ENCODE assay signal across 33 cellular contexts in the genomic region with DNA sequence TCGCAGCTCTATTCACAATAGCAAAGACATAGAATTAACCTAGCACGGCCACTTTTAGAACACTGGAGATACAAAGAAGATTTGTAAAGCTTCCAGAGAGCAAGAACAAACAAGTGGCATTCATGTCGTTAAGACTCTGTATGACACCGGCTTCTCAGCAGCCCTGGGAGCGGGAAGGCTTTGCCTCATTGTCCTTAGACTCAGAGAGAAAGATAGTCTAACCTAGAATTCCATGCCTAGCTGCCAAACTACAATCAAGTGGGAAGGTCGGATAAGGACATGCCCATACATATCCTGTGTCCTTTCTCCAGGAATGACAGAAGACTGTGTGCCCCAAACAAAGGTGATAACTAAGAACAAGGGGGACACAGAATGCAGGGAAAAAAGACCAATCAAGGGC.
DNase-seq lines count a peak whose midpoint lies in the region; ATAC-seq, FAIRE-seq and TF ChIP-seq lines count a peak whose summit lies in the region.
"Had no signal": no experiment of that assay in that cellular context is flagged by ENCODE, and none has a peak within 500 bp of the region (broad histone marks: within the 10 kb centered on the region; RNA-seq: fewer than 3 reads in every experiment).

No MANE protein-coding gene starts in this region.

- H3K18ac ChIP-seq in neuronal stem cell (ENCODE audit: low read length) = no peak overlapping the region

- no peak overlapping the region for H3K9ac ChIP-seq in neuronal stem cell (ENCODE audit: low read depth, low read length, poor library complexity)
- H3K9ac ChIP-seq: SK-N-SH had no signal

- no peaks in the 10 kb centered on the region for H3K79me1 ChIP-seq in neuronal stem cell (ENCODE audit: low read depth, low read length)

- no peak overlapping the region for H3K23ac ChIP-seq in neuronal stem cell (ENCODE audit: low read depth, low read length, poor library complexity)

- no peaks in the 10 kb centered on the region for H3K36me3 ChIP-seq in neuronal stem cell (replicated peaks in 1 of 2; ENCODE audit: control insufficient read depth in 2 of 2, insufficient read depth in 2 of 2, low read length in 2 of 2)
- H3K36me3 ChIP-seq in CD8-positive, alpha-beta T cell (ENCODE audit: insufficient read depth, low read length) = no peaks in the 10 kb centered on the region
- H3K36me3 ChIP-seq: BE2C, colonic mucosa, heart left ventricle, ovary, upper lobe of right lung had no signal

- H3K4me2 ChIP-seq in neuronal stem cell (ENCODE audit: insufficient read depth, low read length, poor library complexity, severe bottlenecking) = no peak overlapping the region
- H3K4me2 ChIP-seq: SK-N-SH had no signal

- peak overlapping the region; percentile 2 for H3K27ac Mint-ChIP-seq in activated naive CD4-positive, alpha-beta T cell treated with anti-CD3 and anti-CD28 coated beads, Interleukin-2, amount 50 U/mL, for 24 hours
- peak overlapping the region; percentile 82 for H3K27ac Mint-ChIP-seq in activated T-helper 17 cell treated with anti-CD3 and anti-CD28 coated beads, Interleukin-2, amount 50 U/mL, for 72 hours
- H3K27ac Mint-ChIP-seq in CD8-positive, alpha-beta T cell = no peak overlapping the region
- H3K27ac Mint-ChIP-seq: natural killer cell treated with Interleukin-12 subunit alpha and Interleukin-12 subunit beta and Interleukin-15 and Interleukin-18, amount 100 ng/mL, for 72 hours; T-helper 17 cell had no signal

- peaks cover 0 to 2% of the 10 kb centered on the region in 2 donors for H3K4me1 ChIP-seq in neuronal stem cell (ENCODE audit: control insufficient read depth in 2 of 2, insufficient read depth in 1 of 2, low read depth in 1 of 2, low read length in 2 of 2)
- H3K4me1 ChIP-seq in CD8-positive, alpha-beta T cell (ENCODE audit: insufficient read depth, low read length) = peaks cover 36% of the 10 kb centered on the region
- H3K4me1 ChIP-seq: BE2C, colonic mucosa, heart left ventricle, upper lobe of right lung had no signal

- H3K36me3 Mint-ChIP-seq in activated naive CD4-positive, alpha-beta T cell treated with anti-CD3 and anti-CD28 coated beads, Interleukin-2, amount 50 U/mL, for 24 hours = peaks cover 2% of the 10 kb centered on the region
- no peaks in the 10 kb centered on the region for H3K36me3 Mint-ChIP-seq in activated T-helper 17 cell treated with anti-CD3 and anti-CD28 coated beads, Interleukin-2, amount 50 U/mL, for 72 hours (ENCODE audit: low read depth)
- H3K36me3 Mint-ChIP-seq in CD8-positive, alpha-beta T cell = no peaks in the 10 kb centered on the region
- H3K36me3 Mint-ChIP-seq: CD8-positive, alpha-beta memory T cell; natural killer cell treated with Interleukin-12 subunit alpha and Interleukin-12 subunit beta and Interleukin-15 and Interleukin-18, amount 100 ng/mL, for 72 hours had no signal

- CTCF ChIA-PET in CD8-positive, alpha-beta T cell (lab: Charles Lee) = interaction anchor here (1.3 kb wide), 1 partner anchor 10 kb away, joined by 3 read pairs; no protein-coding TSS in a partner anchor

- no peak overlapping the region for H2BK5ac ChIP-seq in neuronal stem cell (ENCODE audit: low read length)

- no peak for DNase-seq in activated naive CD4-positive, alpha-beta T cell (lab: John Stamatoyannopoulos, UW)
- DNase-seq in neuronal stem cell (ENCODE audit: low spot score) (peak; percentile 29), NCI-H2171 treated with DMSO at 0.1 percent for 48 hours (lab: John Stamatoyannopoulos, UW) (no peak), HTR-8/SVneo (ENCODE audit: insufficient read length, low spot score) (no peak)
- DNase-seq in CD8-positive, alpha-beta T cell = no peak
- DNase-seq: activated gamma-delta T cell treated with Interleukin-2 at 50 U/mL for 16 hours; anterior cingulate cortex; BE2C; CD8-positive, alpha-beta memory T cell; colonic mucosa; effector CD8-positive, alpha-beta T cell; erythroblast; foreskin fibroblast; heart left ventricle; KBM-7; mucosa of descending colon; NCI-H1105; NCI-H187; NCI-H526; ovary; SK-N-SH; T-helper 17 cell; upper lobe of right lung had no signal

- no CpG with 5 or more reads among the region's 6 CpGs for WGBS in neuronal stem cell (ENCODE audit: extremely low coverage in 2 of 2, insufficient read length in 2 of 2, insufficient replicate concordance in 1 of 2), 2 donors

- H3K27me3 ChIP-seq in neuronal stem cell (ENCODE audit: control insufficient read depth in 3 of 3, insufficient read depth in 3 of 3, low read depth in 1 of 3, low read length in 3 of 3) = no peaks in the 10 kb centered on the region
- no peaks in the 10 kb centered on the region for H3K27me3 ChIP-seq in CD8-positive, alpha-beta T cell (ENCODE audit: insufficient read depth, low read length)
- H3K27me3 ChIP-seq: BE2C, colonic mucosa, heart left ventricle, ovary, upper lobe of right lung had no signal

- no peak for TF ChIP-seq CTCF in CD8-positive, alpha-beta T cell (IDR thresholded peaks at IDR 0.05)

- no peak overlapping the region for H2BK120ac ChIP-seq in neuronal stem cell (ENCODE audit: low read depth, low read length)

- intact Hi-C loops in CD8-positive, alpha-beta T cell (cut with DNase I, micrococcal nuclease) = no loop called here

- H2AK5ac ChIP-seq in neuronal stem cell (ENCODE audit: low read depth, low read length) = no peak overlapping the region

- H2BK15ac ChIP-seq in neuronal stem cell (ENCODE audit: low read length) = no peak overlapping the region

- H3K4me1 Mint-ChIP-seq in activated naive CD4-positive, alpha-beta T cell treated with anti-CD3 and anti-CD28 coated beads, Interleukin-2, amount 50 U/mL, for 24 hours = peaks cover 83% of the 10 kb centered on the region
- H3K4me1 Mint-ChIP-seq in activated T-helper 17 cell treated with anti-CD3 and anti-CD28 coated beads, Interleukin-2, amount 50 U/mL, for 72 hours = peaks cover 51% of the 10 kb centered on the region
- peaks cover 61% of the 10 kb centered on the region for H3K4me1 Mint-ChIP-seq in CD8-positive, alpha-beta T cell (ENCODE audit: low read depth)

- H4K8ac ChIP-seq in neuronal stem cell (ENCODE audit: low read depth, low read length) = no peak overlapping the region

- peaks cover 8% of the 10 kb centered on the region for H3K9me3 Mint-ChIP-seq in activated naive CD4-positive, alpha-beta T cell treated with anti-CD3 and anti-CD28 coated beads, Interleukin-2, amount 50 U/mL, for 24 hours
- H3K9me3 Mint-ChIP-seq in activated T-helper 17 cell treated with anti-CD3 and anti-CD28 coated beads, Interleukin-2, amount 50 U/mL, for 72 hours = peaks cover 9% of the 10 kb centered on the region
- H3K9me3 Mint-ChIP-seq in CD8-positive, alpha-beta T cell = no peaks in the 10 kb centered on the region
- H3K9me3 Mint-ChIP-seq: CD8-positive, alpha-beta memory T cell; natural killer cell treated with Interleukin-12 subunit alpha and Interleukin-12 subunit beta and Interleukin-15 and Interleukin-18, amount 100 ng/mL, for 72 hours had no signal

- H3K4ac ChIP-seq in neuronal stem cell (ENCODE audit: low read length) = no peak overlapping the region

- H3K4me3 Mint-ChIP-seq in activated naive CD4-positive, alpha-beta T cell treated with anti-CD3 and anti-CD28 coated beads, Interleukin-2, amount 50 U/mL, for 24 hours = no peak overlapping the region
- H3K4me3 Mint-ChIP-seq in activated T-helper 17 cell treated with anti-CD3 and anti-CD28 coated beads, Interleukin-2, amount 50 U/mL, for 72 hours = peak overlapping the region; percentile 51
- H3K4me3 Mint-ChIP-seq in CD8-positive, alpha-beta T cell = no peak overlapping the region
- H3K4me3 Mint-ChIP-seq: CD8-positive, alpha-beta memory T cell; T-helper 17 cell had no signal

- no peak for FAIRE-seq in HTR-8/SVneo (lab: Jason Lieb, UNC)
- FAIRE-seq: GM12878, H54, TTC549 had no signal

- H2BK12ac ChIP-seq in neuronal stem cell (ENCODE audit: low read length) = no peak overlapping the region

- peaks cover 0 to 2% of the 10 kb centered on the region in 2 donors for H3K9me3 ChIP-seq in neuronal stem cell (replicated peaks in 1 of 2; ENCODE audit: control insufficient read depth in 2 of 2, insufficient read depth in 1 of 2, low read depth in 1 of 2, low read length in 2 of 2)
- H3K9me3 ChIP-seq in CD8-positive, alpha-beta T cell (ENCODE audit: low read length) = no peaks in the 10 kb centered on the region
- H3K9me3 ChIP-seq: BE2C, colonic mucosa, heart left ventricle, mucosa of descending colon, ovary, SK-N-SH, upper lobe of right lung had no signal

- no peaks in the 10 kb centered on the region for H3K27me3 Mint-ChIP-seq in activated naive CD4-positive, alpha-beta T cell treated with anti-CD3 and anti-CD28 coated beads, Interleukin-2, amount 50 U/mL, for 24 hours
- H3K27me3 Mint-ChIP-seq in activated T-helper 17 cell treated with anti-CD3 and anti-CD28 coated beads, Interleukin-2, amount 50 U/mL, for 72 hours = no peaks in the 10 kb centered on the region
- no peaks in the 10 kb centered on the region for H3K27me3 Mint-ChIP-seq in CD8-positive, alpha-beta T cell (ENCODE audit: low read depth)
- H3K27me3 Mint-ChIP-seq: CD8-positive, alpha-beta memory T cell; T-helper 17 cell had no signal

- POLR2A ChIA-PET in CD8-positive, alpha-beta T cell (lab: Charles Lee) = interaction anchor here (1.1 to 2.6 kb wide), 2 partner anchors 9 to 95 kb away, joined by 4 to 7 read pairs; no protein-coding TSS in a partner anchor

- no peak overlapping the region for H2AFZ ChIP-seq in neuronal stem cell (ENCODE audit: low read length)

- ATAC-seq in activated T-helper 17 cell treated with anti-CD3 and anti-CD28 coated beads, Interleukin-2, amount 50 U/mL, for 72 hours (replicated peaks) = no peak
- peak; percentile 46 for ATAC-seq in esophagus mucosa
- ATAC-seq in CD8-positive, alpha-beta T cell = no peak
- ATAC-seq: heart left ventricle, mucosa of descending colon, PC-3, Right ventricle myocardium inferior, T-helper 17 cell, upper lobe of right lung had no signal

- H3K4me3 ChIP-seq in neuronal stem cell (ENCODE audit: low read length in 2 of 2) = no peak overlapping the region
- H3K4me3 ChIP-seq in CD8-positive, alpha-beta T cell (ENCODE audit: low read depth, low read length) = no peak overlapping the region
- H3K4me3 ChIP-seq: colonic mucosa, GM12878, heart left ventricle, mucosa of descending colon, ovary, skin epidermis, upper lobe of right lung had no signal

- no peak overlapping the region for H3K27ac ChIP-seq in neuronal stem cell (replicated peaks; ENCODE audit: low read length)
- no peak overlapping the region for H3K27ac ChIP-seq in CD8-positive, alpha-beta T cell (ENCODE audit: low read depth, low read length)
- H3K27ac ChIP-seq: colonic mucosa, heart left ventricle, ovary, skin epidermis, upper lobe of right lung had no signal

- no peak overlapping the region for H4K91ac ChIP-seq in neuronal stem cell (ENCODE audit: low read depth, low read length, poor library complexity)

- no peak overlapping the region for H3K14ac ChIP-seq in neuronal stem cell (ENCODE audit: low read length)
